In the genomic region with DNA sequence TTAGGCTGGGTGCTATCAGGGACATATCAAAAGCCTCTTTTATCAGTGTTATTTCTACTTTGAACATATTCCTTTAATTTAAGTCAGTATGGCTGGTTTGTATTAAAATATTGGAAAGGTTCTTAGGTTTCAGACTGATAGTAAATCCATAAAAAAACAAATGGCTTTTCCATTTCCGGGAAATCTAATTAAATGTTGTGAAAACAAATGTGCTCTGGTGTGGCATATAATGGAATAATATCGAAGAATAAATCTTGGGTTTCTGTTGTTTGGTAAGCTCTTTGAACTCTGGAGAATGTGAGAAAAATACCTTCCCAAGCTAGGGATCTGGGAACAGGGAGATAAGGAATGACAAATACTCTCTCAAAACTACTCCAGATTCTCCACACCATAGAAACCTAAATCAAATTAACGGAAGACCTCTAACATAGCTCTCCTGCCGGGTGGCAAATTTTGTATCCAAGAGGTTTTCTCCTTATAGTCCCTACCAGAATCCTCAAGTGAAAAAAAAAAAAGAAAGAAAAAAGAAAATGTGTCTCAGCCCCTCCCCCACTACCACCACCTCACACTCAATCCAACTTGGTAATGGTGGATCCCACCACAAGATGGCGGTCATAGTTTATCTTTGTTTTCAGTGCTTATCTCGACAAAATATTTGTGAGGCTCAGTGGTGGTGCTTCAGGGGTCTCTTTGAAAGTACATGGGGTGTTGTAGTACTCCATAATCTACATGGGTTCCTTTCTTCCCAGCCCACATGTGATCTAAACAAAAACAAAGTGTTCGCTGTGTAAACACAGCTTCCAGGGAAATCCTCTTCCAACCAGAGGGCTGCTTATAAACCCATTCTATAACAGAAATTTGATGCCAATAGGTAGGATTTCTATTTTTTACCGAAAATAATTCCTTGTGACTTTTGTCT, we compare ENCODE assay signal across 8 cellular contexts. TPM values are rescaled to one million over a fixed set of nuclear protein-coding genes. Genes with fewer than 3 reads are reported as not detected.
DNase-seq lines count a peak whose midpoint lies in the region; ATAC-seq and TF ChIP-seq lines count a peak whose summit lies in the region.

No MANE protein-coding gene starts in this region.

- H3K36me3 ChIP-seq in DND-41 (ENCODE audit: insufficient read depth, low read length) (no peaks in the 10 kb centered on the region), PC-9 (ENCODE audit: low read depth) (no peaks in the 10 kb centered on the region)

- H3K4me3 ChIP-seq in DND-41 (ENCODE audit: low read depth in 1 of 2, low read length in 2 of 2) (no peak overlapping the region), PC-9 (no peak overlapping the region)

- H3K9ac ChIP-seq in DND-41 (ENCODE audit: low read depth, low read length), result no peak overlapping the region

- H3K4me2 ChIP-seq in DND-41 (ENCODE audit: insufficient read depth, low read length) (no peak overlapping the region), PC-9 (no peak overlapping the region)

- H3K4me3 Mint-ChIP-seq in glutamatergic neuron (ENCODE audit: unreplicated experiment), result no peak overlapping the region

- H3K27ac ChIP-seq in DND-41 (ENCODE audit: low read length) (no peak overlapping the region), PC-9 (no peak overlapping the region)

- H3K27ac Mint-ChIP-seq in glutamatergic neuron (ENCODE audit: unreplicated experiment), result no peak overlapping the region

- peaks cover 4% of the 10 kb centered on the region for H3K4me1 Mint-ChIP-seq in glutamatergic neuron (ENCODE audit: low read depth, unreplicated experiment)

- DNase-seq in DND-41 (peak; percentile 50), HEK293T (ENCODE audit: extremely low spot score) (peak; percentile 51), PC-9 (no peak), glutamatergic neuron (peak; percentile 63), posterior vena cava (ENCODE audit: low spot score) (no peak)

- H3K36me3 Mint-ChIP-seq in glutamatergic neuron (ENCODE audit: unreplicated experiment), result no peaks in the 10 kb centered on the region

- no peaks in the 10 kb centered on the region for H3K9me3 ChIP-seq in DND-41 (ENCODE audit: insufficient read depth, low read length, severe bottlenecking)
- no peaks in the 10 kb centered on the region for H3K9me3 ChIP-seq in PC-9 (ENCODE audit: insufficient read depth, low read depth)

- CTCF ChIA-PET in HEK293T (lab: Yijun Ruan, JAX) (interaction anchor here (0.6 to 1.2 kb wide), 4 partner anchors 11 to 804 kb away, joined by 3 read pairs; no protein-coding TSS in a partner anchor), PC-9 (lab: Charles Lee) (no interaction called here)

- H3K79me2 ChIP-seq in DND-41 (ENCODE audit: insufficient read depth, low read length) (no peaks in the 10 kb centered on the region), PC-9 (ENCODE audit: low read depth) (no peaks in the 10 kb centered on the region)

- H3K27me3 ChIP-seq in DND-41 (ENCODE audit: insufficient read depth, low read length, poor library complexity) (peaks cover 8% of the 10 kb centered on the region), PC-9 (ENCODE audit: insufficient read depth, low read depth) (no peaks in the 10 kb centered on the region)

- intact Hi-C loops in PC-9 (cut with micrococcal nuclease; ENCODE audit: unreplicated experiment), result loop anchor here (10.0 kb wide), 1 partner anchor 181 kb away; no protein-coding TSS in a partner anchor
- intact Hi-C loops in posterior vena cava (cut with DNase I), result loop anchor here in 1 of 2 donors (1.0 kb wide), 1 partner anchor 30 kb away; no protein-coding TSS in a partner anchor

- H2AFZ ChIP-seq in DND-41 (ENCODE audit: low read depth, low read length), result no peak overlapping the region
- H2AFZ ChIP-seq in PC-9, result no peak overlapping the region

- H3K9me3 Mint-ChIP-seq in glutamatergic neuron (ENCODE audit: unreplicated experiment), result no peaks in the 10 kb centered on the region

- TF ChIP-seq CTCF in DND-41 (IDR thresholded peaks at IDR 0.05; ENCODE audit: borderline replicate concordance, extremely low read depth, low read length, poor library complexity, severe bottlenecking) (peak; percentile 64), PC-9 (conservative IDR thresholded peaks at IDR 0.05) (peak; percentile 45), glutamatergic neuron (IDR thresholded peaks at IDR 0.05; ENCODE audit: partially characterized antibody, unreplicated experiment) (peak; percentile 76)

- H3K4me1 ChIP-seq in DND-41 (ENCODE audit: insufficient read depth, low read length) (no peaks in the 10 kb centered on the region), PC-9 (replicated peaks; ENCODE audit: insufficient read depth) (0 out of 2 replicates have a peak, but pooled peaks cover 6% of the 10 kb centered on the region)

- H4K20me1 ChIP-seq in DND-41 (ENCODE audit: insufficient read depth, low read length), result no peaks in the 10 kb centered on the region
- no peaks in the 10 kb centered on the region for H4K20me1 ChIP-seq in PC-9 (ENCODE audit: insufficient read depth)

- no TSS peak for BruUV-seq in PC-9 (replicated peaks; lab: Mats Ljungman, UMichigan)

- peak; percentile 69 for ATAC-seq in DND-41 (ENCODE audit: insufficient read depth, low read depth)
- ATAC-seq in HG03045 (IDR thresholded peaks at IDR 0.05; ENCODE audit: unreplicated experiment), result no peak
- ATAC-seq in GM19328 (IDR thresholded peaks at IDR 0.05; ENCODE audit: unreplicated experiment), result no peak
- no peak for ATAC-seq in HG03196 (IDR thresholded peaks at IDR 0.05; ENCODE audit: unreplicated experiment)

- POLR2A ChIA-PET in HEK293T (lab: Yijun Ruan, JAX), result no interaction called here
- POLR2A ChIA-PET in PC-9 (lab: Charles Lee; ENCODE audit: unreplicated experiment), result no interaction called here

- no peaks in the 10 kb centered on the region for H3K27me3 Mint-ChIP-seq in glutamatergic neuron (ENCODE audit: unreplicated experiment)

- no peaks in the 10 kb centered on the region for H3F3A ChIP-seq in PC-9 (ENCODE audit: insufficient read depth, low read depth)

- no peaks in the 10 kb centered on the region for H3K9me2 ChIP-seq in PC-9 (ENCODE audit: insufficient read depth)

TF ChIP-seq in HEK293T, 16 proteins besides CTCF, POLR2A, EP300 and RAD21:
- TF ChIP-seq ZNF384 (IDR thresholded peaks at IDR 0.05) (peak; percentile 65; the same call in 1 of the 2 replicates), TARDBP (IDR thresholded peaks at IDR 0.05) (no peak)

RNA-seq across cellular contexts. Expression of a gene that starts 54.6 kb away (rescaled TPM):
- total RNA-seq in PC-9 (2021), result 0.63 and 0.65 TPM in 2 replicates
- 0.98 TPM for total RNA-seq in glutamatergic neuron (ENCODE audit: unreplicated experiment)
- total RNA-seq in posterior vena cava, result 10 to 100 TPM; 18.3 to 19.2 TPM

Comparison
In these comparisons a context has a peak if more than half of its experiments do, and no peak if none do; other contexts are left out.
1. DNase-seq: peak in DND-41 (single experiment), HEK293T (single experiment) and glutamatergic neuron (single experiment); none in PC-9 (0 of 2) and posterior vena cava (single experiment).
2. Peak in every context shown above with its lines, with median percentiles within 50 percentile points of each other: CTCF ChIP-seq.